In the genomic region with DNA sequence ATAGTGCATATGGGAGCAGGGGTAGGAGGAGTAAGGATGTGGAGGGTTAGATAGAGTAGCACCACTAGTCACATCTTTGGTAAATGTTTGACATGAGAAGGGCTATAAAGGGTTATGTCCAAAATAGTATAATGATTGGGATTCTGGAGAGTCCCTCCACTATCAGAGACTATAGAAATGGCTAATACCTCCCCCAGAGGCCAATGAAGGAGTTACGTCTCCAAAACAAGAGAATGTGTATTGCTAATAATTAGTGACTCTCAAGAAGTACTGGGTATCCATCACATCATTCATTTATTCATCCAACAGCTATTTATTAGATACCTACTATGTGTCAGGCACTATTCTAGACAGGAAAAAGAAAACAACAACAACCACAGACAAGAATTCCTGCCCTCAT, we compare ENCODE assay signal across 1 cellular context.
TF ChIP-seq lines count a peak whose summit lies in the region.

No MANE protein-coding gene starts in this region.

TF ChIP-seq in HEK293T, 16 proteins besides CTCF, POLR2A, EP300 and RAD21 (continued from another document):
- TF ChIP-seq, protein P1, sequence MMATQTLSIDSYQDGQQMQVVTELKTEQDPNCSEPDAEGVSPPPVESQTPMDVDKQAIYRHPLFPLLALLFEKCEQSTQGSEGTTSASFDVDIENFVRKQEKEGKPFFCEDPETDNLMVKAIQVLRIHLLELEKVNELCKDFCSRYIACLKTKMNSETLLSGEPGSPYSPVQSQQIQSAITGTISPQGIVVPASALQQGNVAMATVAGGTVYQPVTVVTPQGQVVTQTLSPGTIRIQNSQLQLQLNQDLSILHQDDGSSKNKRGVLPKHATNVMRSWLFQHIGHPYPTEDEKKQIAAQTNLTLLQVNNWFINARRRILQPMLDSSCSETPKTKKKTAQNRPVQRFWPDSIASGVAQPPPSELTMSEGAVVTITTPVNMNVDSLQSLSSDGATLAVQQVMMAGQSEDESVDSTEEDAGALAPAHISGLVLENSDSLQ (IDR thresholded peaks at IDR 0.05), result no peak
- TF ChIP-seq CTBP1 (IDR thresholded peaks at IDR 0.05; ENCODE audit: borderline replicate concordance) (no peak), ZNF384 (IDR thresholded peaks at IDR 0.05) (no peak), ARNT (IDR thresholded peaks at IDR 0.05) (no peak), SP1 (IDR thresholded peaks at IDR 0.05) (no peak)
